ENCODE assay signal across 6 cellular contexts in genomic region chr10:67699613-67700270, GRCh38. TPM values are rescaled to one million over a fixed set of nuclear protein-coding genes. Genes with fewer than 3 reads are reported as not detected.
"Had no signal": no experiment of that assay in that cellular context is flagged by ENCODE, and none has a peak within 500 bp of the region (broad histone marks: within the 10 kb centered on the region; RNA-seq: fewer than 3 reads in every experiment).

No MANE protein-coding gene starts in this region.

RNA-seq across cellular contexts. Expression of gene CTNNA3, which starts 3.7 kb away (rescaled TPM):
- total RNA-seq: activated naive CD4-positive, alpha-beta T cell treated with anti-CD3 and anti-CD28 coated beads for 36 hours; activated naive CD8-positive, alpha-beta T cell treated with anti-CD3 and anti-CD28 coated beads for 36 hours; activated T-cell treated with anti-CD3 and anti-CD28 coated beads, Interleukin-2, amount 50 U/mL, for 4 hours; activated T-helper 1 cell treated with anti-CD3 and anti-CD28 coated beads, Interleukin-12 subunit alpha, Interleukin-12 subunit beta, Interleukin-2, Interleukin-4 antibody, amounts not matched to agents 30 ng/mL and 10 ng/mL and 1 ng/mL, durations not matched to agents 14 hours and 24 hours and 36 hours; activated T-helper 2 cell treated with anti-CD3 and anti-CD28 coated beads, Interferon-gamma antibody, Interleukin-2, Interleukin-4, amounts not matched to agents 10 μg/mL and 5 μg/mL and 100 μg/mL, durations not matched to agents 14 hours and 24 hours and 36 hours; bronchial epithelial cell had no signal
